In the genomic region with DNA sequence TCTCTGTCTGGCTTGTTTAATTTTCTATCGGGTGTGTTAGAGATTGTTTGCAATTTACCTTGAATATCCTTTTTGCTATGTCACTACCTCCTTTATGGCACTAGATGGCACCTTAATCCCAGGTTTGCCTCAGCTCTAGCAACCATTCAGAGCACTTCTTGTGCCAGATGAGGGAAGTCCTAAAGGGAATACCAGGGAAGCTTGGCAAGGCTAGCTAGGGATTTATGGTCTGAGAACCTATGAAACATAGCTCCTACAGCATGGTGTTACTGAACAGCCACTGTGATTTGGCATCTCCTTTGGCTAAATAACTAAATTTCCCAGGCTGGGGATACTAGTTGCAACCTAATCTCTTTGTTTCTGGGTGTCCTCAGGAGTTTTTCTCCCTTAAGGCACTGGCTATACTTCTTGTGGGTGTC, we compare ENCODE assay signal across 1 cellular context.
TF ChIP-seq lines count a peak whose summit lies in the region.

No MANE protein-coding gene starts in this region.

TF ChIP-seq in K562, 482 proteins besides CTCF, POLR2A, EP300 and RAD21 (continued from another document):
- TF ChIP-seq POLR2B (IDR thresholded peaks at IDR 0.05; ENCODE audit: low read depth, partially characterized antibody) = no peak
- TF ChIP-seq LEF1 (IDR thresholded peaks at IDR 0.05) = no peak
- TF ChIP-seq ARID2 (IDR thresholded peaks at IDR 0.05) = peak; percentile 56; the same call in 1 of the 2 replicates
- no peak for TF ChIP-seq IRF2 (CRISPR knock-in tag; IDR thresholded peaks at IDR 0.05)
- TF ChIP-seq, protein P1, sequence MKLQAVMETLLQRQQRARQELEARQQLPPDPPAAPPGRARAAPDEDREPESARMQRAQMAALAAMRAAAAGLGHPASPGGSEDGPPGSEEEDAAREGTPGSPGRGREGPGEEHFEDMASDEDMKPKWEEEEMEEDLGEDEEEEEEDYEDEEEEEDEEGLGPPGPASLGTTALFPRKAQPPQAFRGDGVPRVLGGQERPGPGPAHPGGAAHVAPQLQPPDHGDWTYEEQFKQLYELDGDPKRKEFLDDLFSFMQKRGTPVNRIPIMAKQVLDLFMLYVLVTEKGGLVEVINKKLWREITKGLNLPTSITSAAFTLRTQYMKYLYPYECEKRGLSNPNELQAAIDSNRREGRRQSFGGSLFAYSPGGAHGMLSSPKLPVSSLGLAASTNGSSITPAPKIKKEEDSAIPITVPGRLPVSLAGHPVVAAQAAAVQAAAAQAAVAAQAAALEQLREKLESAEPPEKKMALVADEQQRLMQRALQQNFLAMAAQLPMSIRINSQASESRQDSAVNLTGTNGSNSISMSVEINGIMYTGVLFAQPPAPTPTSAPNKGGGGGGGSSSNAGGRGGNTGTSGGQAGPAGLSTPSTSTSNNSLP (IDR thresholded peaks at IDR 0.05; ENCODE audit: borderline replicate concordance, low read depth, low read length) = no peak
- no peak for TF ChIP-seq GABPB1 (CRISPR knock-in tag; IDR thresholded peaks at IDR 0.05)
- TF ChIP-seq C11orf30 (IDR thresholded peaks at IDR 0.05; ENCODE audit: low read depth) = peak; percentile 25; the same call in 1 of the 2 replicates
- no peak for TF ChIP-seq ZNF143 (CRISPR knock-in tag; IDR thresholded peaks at IDR 0.05)
- TF ChIP-seq SMC3 (conservative IDR thresholded peaks at IDR 0.05; ENCODE audit: insufficient read depth, low read depth, low read length) = peak; percentile 77
- TF ChIP-seq, protein P2, sequence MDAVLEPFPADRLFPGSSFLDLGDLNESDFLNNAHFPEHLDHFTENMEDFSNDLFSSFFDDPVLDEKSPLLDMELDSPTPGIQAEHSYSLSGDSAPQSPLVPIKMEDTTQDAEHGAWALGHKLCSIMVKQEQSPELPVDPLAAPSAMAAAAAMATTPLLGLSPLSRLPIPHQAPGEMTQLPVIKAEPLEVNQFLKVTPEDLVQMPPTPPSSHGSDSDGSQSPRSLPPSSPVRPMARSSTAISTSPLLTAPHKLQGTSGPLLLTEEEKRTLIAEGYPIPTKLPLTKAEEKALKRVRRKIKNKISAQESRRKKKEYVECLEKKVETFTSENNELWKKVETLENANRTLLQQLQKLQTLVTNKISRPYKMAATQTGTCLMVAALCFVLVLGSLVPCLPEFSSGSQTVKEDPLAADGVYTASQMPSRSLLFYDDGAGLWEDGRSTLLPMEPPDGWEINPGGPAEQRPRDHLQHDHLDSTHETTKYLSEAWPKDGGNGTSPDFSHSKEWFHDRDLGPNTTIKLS (IDR thresholded peaks at IDR 0.05; ENCODE audit: borderline replicate concordance, low read depth) = no peak
- TF ChIP-seq KLF16 (IDR thresholded peaks at IDR 0.05) = no peak
- 0 out of 2 replicates have a peak, but pooled peaks have one; percentile 38 for TF ChIP-seq MAFK (IDR thresholded peaks at IDR 0.05; ENCODE audit: low read length)
- 0 out of 4 replicates have a peak, but pooled peaks of 1 of the 2 experiments have one; percentile 8 for TF ChIP-seq RCOR1 (IDR thresholded peaks at IDR 0.05; ENCODE audit: borderline replicate concordance in 1 of 2, low read depth in 2 of 2, low read length in 2 of 2)
- no peak for TF ChIP-seq HSF4 (CRISPR knock-in tag; IDR thresholded peaks at IDR 0.05; ENCODE audit: borderline replicate concordance)
- TF ChIP-seq, protein P3, sequence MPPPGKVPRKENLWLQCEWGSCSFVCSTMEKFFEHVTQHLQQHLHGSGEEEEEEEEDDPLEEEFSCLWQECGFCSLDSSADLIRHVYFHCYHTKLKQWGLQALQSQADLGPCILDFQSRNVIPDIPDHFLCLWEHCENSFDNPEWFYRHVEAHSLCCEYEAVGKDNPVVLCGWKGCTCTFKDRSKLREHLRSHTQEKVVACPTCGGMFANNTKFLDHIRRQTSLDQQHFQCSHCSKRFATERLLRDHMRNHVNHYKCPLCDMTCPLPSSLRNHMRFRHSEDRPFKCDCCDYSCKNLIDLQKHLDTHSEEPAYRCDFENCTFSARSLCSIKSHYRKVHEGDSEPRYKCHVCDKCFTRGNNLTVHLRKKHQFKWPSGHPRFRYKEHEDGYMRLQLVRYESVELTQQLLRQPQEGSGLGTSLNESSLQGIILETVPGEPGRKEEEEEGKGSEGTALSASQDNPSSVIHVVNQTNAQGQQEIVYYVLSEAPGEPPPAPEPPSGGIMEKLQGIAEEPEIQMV (tag; conservative IDR thresholded peaks at IDR 0.05; ENCODE audit: low read depth) = no peak
- no peak for TF ChIP-seq CGGBP1 (CRISPR knock-in tag; IDR thresholded peaks at IDR 0.05)
